Comparison of ENCODE assay signal across 8 cellular contexts in genomic region chr1:18234790-18235242, GRCh38.
DNase-seq lines count a peak whose midpoint lies in the region; ATAC-seq, FAIRE-seq and TF ChIP-seq lines count a peak whose summit lies in the region.

No MANE protein-coding gene starts in this region.

- H3F3A ChIP-seq in MM.1S (ENCODE audit: insufficient read depth, low read length) = no peaks in the 10 kb centered on the region
- no peaks in the 10 kb centered on the region for H3F3A ChIP-seq in SU-DHL-6 (ENCODE audit: insufficient read depth)

- H2AFZ ChIP-seq in MM.1S (ENCODE audit: low read length) = no peak overlapping the region
- no peak overlapping the region for H2AFZ ChIP-seq in SU-DHL-6 (ENCODE audit: low read depth, low read length, severe bottlenecking)

- 61 to 72% (median 67%) methylated on average over 6 of the region's 6 CpGs for WGBS in small intestine, 3 donors

- no peaks in the 10 kb centered on the region for H3K36me3 ChIP-seq in cardiac muscle cell
- no peaks in the 10 kb centered on the region for H3K36me3 ChIP-seq in MM.1S (replicated peaks; ENCODE audit: insufficient read depth, low read length)
- H3K36me3 ChIP-seq in SU-DHL-6 (ENCODE audit: low read length) = no peaks in the 10 kb centered on the region
- no peaks in the 10 kb centered on the region for H3K36me3 ChIP-seq in small intestine (ENCODE audit: control insufficient read depth in 2 of 2, insufficient read depth in 2 of 2, low read length in 2 of 2)

- H3K27ac ChIP-seq in cardiac muscle cell (no peak overlapping the region), MM.1S (ENCODE audit: low read length) (no peak overlapping the region), SU-DHL-6 (ENCODE audit: low read depth, low read length) (no peak overlapping the region), small intestine (ENCODE audit: low read depth in 1 of 2, low read length in 1 of 2) (no peak overlapping the region)

- no peak overlapping the region for H3K4me3 ChIP-seq in cardiac muscle cell
- H3K4me3 ChIP-seq in MM.1S (ENCODE audit: low read length) = no peak overlapping the region
- no peak overlapping the region for H3K4me3 ChIP-seq in SU-DHL-6 (ENCODE audit: insufficient read depth, low read length, poor library complexity, severe bottlenecking)
- no peak overlapping the region for H3K4me3 ChIP-seq in small intestine (ENCODE audit: low read depth in 1 of 2, low read length in 2 of 2)

- H3K9ac ChIP-seq in MM.1S (ENCODE audit: low read length) (no peak overlapping the region), SU-DHL-6 (ENCODE audit: low read length) (no peak overlapping the region)

- H3K4me2 ChIP-seq in MM.1S (ENCODE audit: low read depth, low read length) (no peak overlapping the region), SU-DHL-6 (ENCODE audit: low read depth, low read length, poor library complexity, severe bottlenecking) (no peak overlapping the region)

- DNase-seq in cardiac muscle cell (ENCODE audit: low read depth in 1 of 2, low spot score in 1 of 2) (peak; percentile 43 to 79), cardiac septum (ENCODE audit: low spot score) (no peak), MM.1S (peak; percentile 33), germinal center (ENCODE audit: low spot score) (peak; percentile 72), small intestine (peak; percentile 36), cerebellum (ENCODE audit: low spot score) (no peak)

- TF ChIP-seq CTCF in cardiac muscle cell (IDR thresholded peaks at IDR 0.05; ENCODE audit: low read depth, low read length) (peak; percentile 61), MM.1S (IDR thresholded peaks at IDR 0.05; ENCODE audit: low read length) (peak; percentile 79), SU-DHL-6 (IDR thresholded peaks at IDR 0.05; ENCODE audit: insufficient read depth, low read length, poor library complexity, severe bottlenecking) (peak; percentile 61)

- H3K9me3 ChIP-seq in cardiac muscle cell (ENCODE audit: low read depth) (no peaks in the 10 kb centered on the region), MM.1S (replicated peaks; ENCODE audit: insufficient read depth, low read length) (no peaks in the 10 kb centered on the region), SU-DHL-6 (ENCODE audit: insufficient read depth, low read length) (peaks cover 21% of the 10 kb centered on the region; the same call in 1 of the 2 replicates), small intestine (ENCODE audit: control insufficient read depth, low read depth) (no peaks in the 10 kb centered on the region)

- H3K27me3 ChIP-seq in cardiac muscle cell = peaks cover 8% of the 10 kb centered on the region
- H3K27me3 ChIP-seq in MM.1S (replicated peaks; ENCODE audit: insufficient read depth, low read length) = peaks cover 50% of the 10 kb centered on the region
- H3K27me3 ChIP-seq in SU-DHL-6 (ENCODE audit: low read length) = no peaks in the 10 kb centered on the region
- peaks cover 0 to 7% of the 10 kb centered on the region in 2 donors for H3K27me3 ChIP-seq in small intestine (ENCODE audit: control insufficient read depth in 2 of 2, insufficient read depth in 2 of 2, low read length in 2 of 2)

- no peaks in the 10 kb centered on the region for H4K20me1 ChIP-seq in MM.1S (ENCODE audit: insufficient read depth, low read length)
- H4K20me1 ChIP-seq in SU-DHL-6 (ENCODE audit: low read depth, low read length) = no peaks in the 10 kb centered on the region

- intact Hi-C loops in cardiac septum (cut with DNase I) = loop anchor here (10.0 kb wide), 1 partner anchor 310 kb away; no protein-coding TSS in a partner anchor

- H3K4me1 ChIP-seq in cardiac muscle cell (ENCODE audit: low read depth) (no peaks in the 10 kb centered on the region), MM.1S (ENCODE audit: low read length) (no peaks in the 10 kb centered on the region), small intestine (ENCODE audit: control insufficient read depth in 2 of 2, insufficient read depth in 1 of 2, low read depth in 1 of 2, low read length in 1 of 2) (no peaks in the 10 kb centered on the region)

- H3K79me2 ChIP-seq in MM.1S (ENCODE audit: low read length) = no peaks in the 10 kb centered on the region
- H3K79me2 ChIP-seq in SU-DHL-6 (ENCODE audit: insufficient read depth, low read length) = no peaks in the 10 kb centered on the region

- FAIRE-seq in small intestine (lab: Jason Lieb, UNC) = no peak

- no peaks in the 10 kb centered on the region for H3K9me2 ChIP-seq in MM.1S (replicated peaks; ENCODE audit: insufficient read depth, low read length)
- no peaks in the 10 kb centered on the region for H3K9me2 ChIP-seq in SU-DHL-6 (replicated peaks; ENCODE audit: insufficient read depth, low read length)

- ATAC-seq in GM18520 (IDR thresholded peaks at IDR 0.05; ENCODE audit: unreplicated experiment) = no peak

Comparison
In these comparisons a context has a peak if more than half of its experiments do, and no peak if none do; other contexts are left out.
1. DNase-seq: peak in cardiac muscle cell (2 of 2), MM.1S (single experiment), germinal center (single experiment) and small intestine (single experiment); none in cardiac septum (single experiment) and cerebellum (single experiment).
2. Peak in every context shown above with its lines, with median percentiles within 50 percentile points of each other: CTCF ChIP-seq.